ENCODE assay signal across 8 cellular contexts in genomic region chr21:34889287-34889536, GRCh38.
DNase-seq lines count a peak whose midpoint lies in the region; ATAC-seq and TF ChIP-seq lines count a peak whose summit lies in the region.

No MANE protein-coding gene starts in this region.

- H3K27ac ChIP-seq in OCI-LY3 (ENCODE audit: low read length) (peak overlapping the region; percentile 81), heart right ventricle (peak overlapping the region; percentile 77 to 99 (median 92))

- peaks cover 68% of the 10 kb centered on the region for H3K79me2 ChIP-seq in OCI-LY3 (ENCODE audit: low read length)

- H3K4me2 ChIP-seq in OCI-LY3 (ENCODE audit: low read length): peak overlapping the region; percentile 88

- TF ChIP-seq CTCF in OCI-LY3 (IDR thresholded peaks at IDR 0.05; ENCODE audit: low read depth, low read length): no peak
- no peak for TF ChIP-seq CTCF in heart right ventricle (IDR thresholded peaks at IDR 0.05)

- peak overlapping the region; percentile 98 for H3K4me3 ChIP-seq in OCI-LY3 (ENCODE audit: low read length)
- H3K4me3 ChIP-seq in heart right ventricle: peak overlapping the region; percentile 53 to 76 (median 68)

- intact Hi-C loops in heart right ventricle (cut with DNase I): loop anchor here in 7 of 10 donors (5.0 to 10.0 kb wide), 11 partner anchors 142 to 1053 kb away; partner anchors contain the start of gene RUNX1 (in 1 of the 7)

- H4K20me1 ChIP-seq in OCI-LY3 (ENCODE audit: insufficient read depth, low read length): peaks cover 32% of the 10 kb centered on the region; the same call in 1 of the 2 replicates

- peaks cover 9% of the 10 kb centered on the region; the same call in 1 of the 2 replicates for H3K27me3 ChIP-seq in OCI-LY3 (ENCODE audit: low read depth, low read length)
- H3K27me3 ChIP-seq in heart right ventricle: peaks cover 3 to 86% (median 76%) of the 10 kb centered on the region in 7 donors

- H3K36me3 ChIP-seq in OCI-LY3 (replicated peaks; ENCODE audit: low read depth, low read length) (peaks cover 32% of the 10 kb centered on the region), heart right ventricle (peaks cover 0 to 13% (median 0%) of the 10 kb centered on the region in 9 donors)

- H2AFZ ChIP-seq in OCI-LY3 (ENCODE audit: low read depth, low read length): no peak overlapping the region

- 0% methylated on average over 31 of the region's 31 CpGs for WGBS in heart right ventricle, 2 donors

- DNase-seq in GDM1 (lab: John Stamatoyannopoulos, UW) (peak; percentile 51), heart right ventricle (peak; percentile 28 to 54), retina (peak; percentile 82), C1 segment of cervical spinal cord (lab: John Stamatoyannopoulos, UW) (no peak), COLO829 (ENCODE audit: low spot score) (no peak)
- DNase-seq in activated naive CD4-positive, alpha-beta T cell treated with Interleukin-2 at 50 U/mL for 16 hours: peak; percentile 64

- H3K4me1 ChIP-seq in OCI-LY3 (ENCODE audit: low read length): peaks cover 14% of the 10 kb centered on the region
- H3K4me1 ChIP-seq in heart right ventricle: peaks cover 0 to 46% (median 25%) of the 10 kb centered on the region in 9 donors

- H3K9me3 ChIP-seq in OCI-LY3 (ENCODE audit: insufficient read depth, low read length): no peaks in the 10 kb centered on the region
- no peaks in the 10 kb centered on the region for H3K9me3 ChIP-seq in heart right ventricle

- ATAC-seq in HG02943 (IDR thresholded peaks at IDR 0.05; ENCODE audit: low read depth, unreplicated experiment): peak; percentile 10
- ATAC-seq in heart right ventricle: no peak

- H3K9ac ChIP-seq in OCI-LY3 (ENCODE audit: low read length): peak overlapping the region; percentile 90

Comparison
In these comparisons a context has a peak if more than half of its experiments do, and no peak if none do; other contexts are left out.
1. DNase-seq: peak in GDM1 (single experiment), activated naive CD4-positive, alpha-beta T cell treated with Interleukin-2 at 50 U/mL for 16 hours (single experiment), heart right ventricle (2 of 2) and retina (single experiment); none in C1 segment of cervical spinal cord (0 of 14) and COLO829 (single experiment).